Comparison of ENCODE assay signal across 12 cellular contexts in the genomic region with DNA sequence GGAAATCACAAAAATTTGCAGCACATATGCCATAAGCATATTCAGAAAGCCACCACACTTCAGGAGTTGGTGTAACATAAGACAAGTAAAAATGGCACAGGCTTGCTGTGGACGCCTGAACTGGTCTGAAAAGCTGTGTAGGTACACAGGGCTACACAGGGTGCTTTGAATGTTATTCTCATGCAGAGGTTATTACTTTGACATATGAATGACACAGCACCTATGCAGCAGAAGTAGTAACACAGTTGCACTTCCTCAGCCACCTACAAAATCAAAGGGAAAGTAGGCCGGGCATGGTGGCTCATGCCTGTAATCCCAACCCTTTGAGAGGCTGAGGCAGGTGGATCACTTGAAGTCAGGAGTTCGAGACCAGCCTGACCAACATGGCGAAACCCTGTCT. TPM values are rescaled to one million over a fixed set of nuclear protein-coding genes. Genes with fewer than 3 reads are reported as not detected.
"Had no signal": no experiment of that assay in that cellular context is flagged by ENCODE, and none has a peak within 500 bp of the region (broad histone marks: within the 10 kb centered on the region; RNA-seq: fewer than 3 reads in every experiment).

No MANE protein-coding gene starts in this region.

- DNase-seq: activated CD4-positive, alpha-beta T cell treated with anti-CD3 and anti-CD28 coated beads for 4 hours; activated CD8-positive, alpha-beta memory T cell treated with anti-CD3 and anti-CD28 coated beads, Interleukin-2, amount 10 ng/mL, durations not matched to agents 7 days and 5 days; activated naive CD4-positive, alpha-beta T cell treated with anti-CD3 and anti-CD28 coated beads, Interleukin-2, amount 50 U/mL, for 16 hours; amniotic stem cell; body of pancreas; effector memory CD8-positive, alpha-beta T cell; left ventricle myocardium superior; ovary; sigmoid colon; stimulated activated CD4-positive, alpha-beta T cell treated with anti-CD3 and anti-CD28 coated beads, Interleukin-12 subunit alpha, Interleukin-12 subunit beta, amount 100 ng/mL, for 4 hours; stimulated activated CD4-positive, alpha-beta T cell treated with anti-CD3 and anti-CD28 coated beads, Interleukin-4, amount 100 ng/mL, for 1 hour had no signal

- H3K4me3 Mint-ChIP-seq: activated CD8-positive, alpha-beta memory T cell treated with anti-CD3 and anti-CD28 coated beads, Interleukin-2, amount 10 ng/mL, durations not matched to agents 7 days and 5 days; central memory CD8-positive, alpha-beta T cell; effector memory CD8-positive, alpha-beta T cell had no signal

- ATAC-seq: activated CD8-positive, alpha-beta memory T cell treated with anti-CD3 and anti-CD28 coated beads, Interleukin-2, amount 10 ng/mL, durations not matched to agents 7 days and 5 days; body of pancreas; effector memory CD8-positive, alpha-beta T cell; left ventricle myocardium superior had no signal

- H3K27ac Mint-ChIP-seq: activated CD8-positive, alpha-beta memory T cell treated with anti-CD3 and anti-CD28 coated beads, Interleukin-2, amount 10 ng/mL, durations not matched to agents 7 days and 5 days; effector memory CD8-positive, alpha-beta T cell had no signal

- H3K4me1 Mint-ChIP-seq: central memory CD8-positive, alpha-beta T cell had no signal

- H3K27me3 Mint-ChIP-seq: activated CD8-positive, alpha-beta memory T cell treated with anti-CD3 and anti-CD28 coated beads, Interleukin-2, amount 10 ng/mL, durations not matched to agents 7 days and 5 days had no signal

- H3K9me3 Mint-ChIP-seq: central memory CD8-positive, alpha-beta T cell; effector memory CD8-positive, alpha-beta T cell had no signal

RNA-seq across cellular contexts. Expression of a gene that starts 55.0 kb away (rescaled TPM):
- total RNA-seq: activated CD8-positive, alpha-beta memory T cell treated with anti-CD3 and anti-CD28 coated beads, Interleukin-2, amount 10 ng/mL, durations not matched to agents 7 days and 5 days had no signal
